Comparison of ENCODE assay signal across 20 cellular contexts in the genomic region with DNA sequence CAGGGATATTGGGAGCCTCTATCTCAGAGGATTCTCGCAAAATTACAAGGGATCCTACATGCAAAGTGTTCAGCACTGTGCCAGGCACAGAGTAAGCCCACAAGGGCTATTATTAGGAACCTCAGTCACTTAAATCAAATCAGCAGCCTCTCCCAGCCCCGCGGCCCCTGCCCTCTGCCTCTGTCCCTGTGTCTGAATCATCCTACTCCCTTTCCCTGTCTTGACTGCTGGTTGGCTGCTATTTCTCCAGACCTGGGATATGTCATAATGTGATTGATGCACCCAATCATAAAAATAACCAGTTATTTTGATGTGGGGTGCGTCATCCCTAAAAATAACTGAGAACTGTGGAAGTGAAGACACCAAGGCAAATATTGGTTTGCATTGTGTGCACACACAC.
"Had no signal": no experiment of that assay in that cellular context is flagged by ENCODE, and none has a peak within 500 bp of the region (broad histone marks: within the 10 kb centered on the region; RNA-seq: fewer than 3 reads in every experiment).

No MANE protein-coding gene starts in this region.

- H3K36me3 Mint-ChIP-seq: activated naive CD4-positive, alpha-beta T cell treated with anti-CD3 and anti-CD28 coated beads, Interleukin-2, amount 50 U/mL, for 24 hours; natural killer cell treated with Interleukin-12 subunit alpha and Interleukin-12 subunit beta and Interleukin-15 and Interleukin-18, amount 100 ng/mL, for 72 hours; WTC11 had no signal

- H3K27ac Mint-ChIP-seq: activated CD4-positive, alpha-beta memory T cell treated with anti-CD3 and anti-CD28 coated beads, Interleukin-2, amount 10 ng/mL, durations not matched to agents 7 days and 5 days; activated naive CD4-positive, alpha-beta T cell treated with anti-CD3 and anti-CD28 coated beads, Interleukin-2, amount 50 U/mL, for 24 hours; activated T-cell treated with anti-CD3 and anti-CD28 coated beads, Interleukin-2, amount 50 U/mL, for 24 hours; natural killer cell treated with Interleukin-12 subunit alpha and Interleukin-12 subunit beta and Interleukin-15 and Interleukin-18, amount 100 ng/mL, for 72 hours; progenitor cell of endocrine pancreas; stimulated activated naive CD8-positive, alpha-beta T cell treated with anti-CD3 and anti-CD28 coated beads, Interleukin-15, Interleukin-2, amounts not matched to agents 100 ng/mL and 50 ng/mL, for 24 hours had no signal

- H3K4me1 ChIP-seq: adrenal gland, esophagus muscularis mucosa, right lobe of liver, suprapubic skin, upper lobe of right lung had no signal

- H3K4me3 Mint-ChIP-seq: activated CD4-positive, alpha-beta memory T cell treated with anti-CD3 and anti-CD28 coated beads, Interleukin-2, amount 10 ng/mL, durations not matched to agents 7 days and 5 days; activated naive CD4-positive, alpha-beta T cell treated with anti-CD3 and anti-CD28 coated beads, Interleukin-2, amount 50 U/mL, for 24 hours; activated T-cell treated with anti-CD3 and anti-CD28 coated beads, Interleukin-2, amount 50 U/mL, for 24 hours; central memory CD8-positive, alpha-beta T cell; natural killer cell treated with Interleukin-12 subunit alpha and Interleukin-12 subunit beta and Interleukin-15 and Interleukin-18, amount 100 ng/mL, for 72 hours; stimulated activated naive CD8-positive, alpha-beta T cell treated with anti-CD3 and anti-CD28 coated beads, Interleukin-15, Interleukin-2, amounts not matched to agents 100 ng/mL and 50 ng/mL, for 24 hours; WTC11 had no signal

- H3K4me1 Mint-ChIP-seq: activated CD4-positive, alpha-beta memory T cell treated with anti-CD3 and anti-CD28 coated beads, Interleukin-2, amount 10 ng/mL, durations not matched to agents 7 days and 5 days; activated naive CD4-positive, alpha-beta T cell treated with anti-CD3 and anti-CD28 coated beads, Interleukin-2, amount 50 U/mL, for 24 hours; central memory CD8-positive, alpha-beta T cell had no signal

- H3K4me3 ChIP-seq: adrenal gland, coronary artery, esophagus muscularis mucosa, right lobe of liver, suprapubic skin, upper lobe of right lung had no signal

- H3K27ac ChIP-seq: adrenal gland, coronary artery, esophagus muscularis mucosa, right lobe of liver, suprapubic skin, upper lobe of right lung had no signal

- FAIRE-seq: TTC549 had no signal

- H3K9me3 ChIP-seq: adrenal gland, esophagus muscularis mucosa, right lobe of liver, suprapubic skin, upper lobe of right lung had no signal

- H3K27me3 Mint-ChIP-seq: activated CD4-positive, alpha-beta memory T cell treated with anti-CD3 and anti-CD28 coated beads, Interleukin-2, amount 10 ng/mL, durations not matched to agents 7 days and 5 days; activated naive CD4-positive, alpha-beta T cell treated with anti-CD3 and anti-CD28 coated beads, Interleukin-2, amount 50 U/mL, for 24 hours; central memory CD8-positive, alpha-beta T cell; stimulated activated naive CD8-positive, alpha-beta T cell treated with anti-CD3 and anti-CD28 coated beads, Interleukin-15, Interleukin-2, amounts not matched to agents 100 ng/mL and 50 ng/mL, for 24 hours had no signal

- H3K9me3 Mint-ChIP-seq: activated naive CD4-positive, alpha-beta T cell treated with anti-CD3 and anti-CD28 coated beads, Interleukin-2, amount 50 U/mL, for 24 hours; activated T-cell treated with anti-CD3 and anti-CD28 coated beads, Interleukin-2, amount 50 U/mL, for 24 hours; central memory CD8-positive, alpha-beta T cell; natural killer cell treated with Interleukin-12 subunit alpha and Interleukin-12 subunit beta and Interleukin-15 and Interleukin-18, amount 100 ng/mL, for 72 hours; stimulated activated naive CD8-positive, alpha-beta T cell treated with anti-CD3 and anti-CD28 coated beads, Interleukin-15, Interleukin-2, amounts not matched to agents 100 ng/mL and 50 ng/mL, for 24 hours; WTC11 had no signal

- H3K36me3 ChIP-seq: adrenal gland, esophagus muscularis mucosa, right lobe of liver, suprapubic skin, upper lobe of right lung had no signal

- H3K27me3 ChIP-seq: adrenal gland, right lobe of liver, upper lobe of right lung had no signal

- ATAC-seq: natural killer cell treated with Interleukin-12 subunit alpha and Interleukin-12 subunit beta and Interleukin-15 and Interleukin-18, amount 100 ng/mL, for 72 hours; right lobe of liver; upper lobe of right lung; WTC11 had no signal

- DNase-seq: activated CD4-positive, alpha-beta memory T cell treated with anti-CD3 and anti-CD28 coated beads, Interleukin-2, amount 10 ng/mL, durations not matched to agents 7 days and 5 days; activated CD4-positive, alpha-beta T cell treated with anti-CD3 and anti-CD28 coated beads for 4 hours; activated effector memory CD4-positive, alpha-beta T cell treated with Interleukin-2 at 50 U/mL for 16 hours; activated T-cell treated with anti-CD3 and anti-CD28 coated beads, Interleukin-2, amount 50 U/mL, for 24 hours; adrenal gland; kidney glomerular epithelial cell; mesenchymal stem cell; right lobe of liver; T-helper 2 cell; upper lobe of right lung had no signal
